Comparison of ENCODE assay signal across 7 cellular contexts in genomic region chr20:5608448-5609161, GRCh38. TPM values are rescaled to one million over a fixed set of nuclear protein-coding genes. Genes with fewer than 3 reads are reported as not detected.
DNase-seq lines count a peak whose midpoint lies in the region; ATAC-seq, FAIRE-seq and TF ChIP-seq lines count a peak whose summit lies in the region.

No MANE protein-coding gene starts in this region.

- FAIRE-seq in GM12891 (lab: Jason Lieb, UNC) = peak; percentile 90
- peak; percentile 43 for FAIRE-seq in pancreas (lab: Jason Lieb, UNC)

- H3K27me3 Mint-ChIP-seq in dendritic cell treated with granulocyte-macrophage colony-stimulating factor and Interleukin-4, amounts not matched to agents 40 ng/mL and 50 ng/mL, for 4 days = no peaks in the 10 kb centered on the region

- DNase-seq in GM12891 (ENCODE audit: insufficient read length, low spot score) = no peak
- DNase-seq in NT2/D1 (ENCODE audit: low read depth, low spot score) = no peak
- DNase-seq in pancreas = no peak
- no peak for DNase-seq in NCI-H2081 treated with DMSO at 0.1 percent for 48 hours (lab: John Stamatoyannopoulos, UW)
- DNase-seq in mucosa of gallbladder (ENCODE audit: low spot score) = no peak
- DNase-seq in posterior cingulate gyrus = no peak

- WGBS in pancreas, 2 donors = 28 to 31% methylated on average over 4 of the region's 4 CpGs

- H3K9ac ChIP-seq in NT2/D1 (ENCODE audit: insufficient read length, low read depth) = peak overlapping the region; percentile 42

- no peak overlapping the region for H3K4me3 ChIP-seq in NT2/D1 (ENCODE audit: insufficient read length, low read depth)
- peak overlapping the region in 2 of 4 donors; percentile 68 to 70 for H3K4me3 ChIP-seq in pancreas

- TF ChIP-seq CTCF in pancreas (IDR thresholded peaks at IDR 0.05) = no peak

- H3K27me3 ChIP-seq in NT2/D1 (ENCODE audit: insufficient read depth, insufficient read length) (no peaks in the 10 kb centered on the region), pancreas (no peaks in the 10 kb centered on the region)

- no peak for TF ChIP-seq POLR2A in GM12891 (IDR thresholded peaks at IDR 0.05; ENCODE audit: low read depth, low read length)

- H3K9me3 Mint-ChIP-seq in dendritic cell treated with granulocyte-macrophage colony-stimulating factor and Interleukin-4, amounts not matched to agents 40 ng/mL and 50 ng/mL, for 4 days = no peaks in the 10 kb centered on the region

- peaks cover 57% of the 10 kb centered on the region for H3K4me1 Mint-ChIP-seq in dendritic cell treated with granulocyte-macrophage colony-stimulating factor and Interleukin-4, amounts not matched to agents 40 ng/mL and 50 ng/mL, for 4 days (ENCODE audit: low read depth)

- H3K9me3 ChIP-seq in NT2/D1 (ENCODE audit: insufficient read depth, low read length) (no peaks in the 10 kb centered on the region), pancreas (no peaks in the 10 kb centered on the region)

- peak overlapping the region in 3 of 4 donors; percentile 1 to 97 (median 93) for H3K27ac ChIP-seq in pancreas

- H3K4me1 ChIP-seq in NT2/D1 (ENCODE audit: insufficient read depth, insufficient read length) = no peaks in the 10 kb centered on the region
- peaks cover 0 to 30% (median 25%) of the 10 kb centered on the region in 3 donors for H3K4me1 ChIP-seq in pancreas

- H3K36me3 Mint-ChIP-seq in dendritic cell treated with granulocyte-macrophage colony-stimulating factor and Interleukin-4, amounts not matched to agents 40 ng/mL and 50 ng/mL, for 4 days (ENCODE audit: low read depth) = peaks cover 51% of the 10 kb centered on the region

- H3K36me3 ChIP-seq in NT2/D1 (ENCODE audit: insufficient read depth, insufficient read length, low read length) (no peaks in the 10 kb centered on the region), pancreas (no peaks in the 10 kb centered on the region)

- peak overlapping the region; percentile 89 for H3K4me3 Mint-ChIP-seq in dendritic cell treated with granulocyte-macrophage colony-stimulating factor and Interleukin-4, amounts not matched to agents 40 ng/mL and 50 ng/mL, for 4 days

- intact Hi-C loops in dendritic cell treated with granulocyte-macrophage colony-stimulating factor and Interleukin-4, amounts not matched to agents 40 ng/mL and 50 ng/mL, for 4 days (cut with micrococcal nuclease) = loop anchor here (5.0 kb wide), 1 partner anchor 144 kb away; the partner anchor contains the start of gene SHLD1
- intact Hi-C loops in pancreas (cut with DNase I) = no loop called here
- intact Hi-C loops in posterior cingulate gyrus (cut with DNase I) = no loop called here

- no peak for ATAC-seq in pancreas

- H3K27ac Mint-ChIP-seq in dendritic cell treated with granulocyte-macrophage colony-stimulating factor and Interleukin-4, amounts not matched to agents 40 ng/mL and 50 ng/mL, for 4 days = peak overlapping the region; percentile 98

TF ChIP-seq in GM12891, 5 proteins besides CTCF, POLR2A, EP300 and RAD21:
- TF ChIP-seq POLR2AphosphoS5 (IDR thresholded peaks at IDR 0.05; ENCODE audit: low read depth, low read length) (0 out of 2 replicates have a peak, but pooled peaks have one; percentile 24), SPI1 (IDR thresholded peaks at IDR 0.05; ENCODE audit: low read depth, low read length) (peak; percentile 48), POU2F2 (IDR thresholded peaks at IDR 0.05; ENCODE audit: low read depth, low read length) (no peak), PAX5 (IDR thresholded peaks at IDR 0.05; ENCODE audit: insufficient read depth, low read length, severe bottlenecking) (no peak), TAF1 (IDR thresholded peaks at IDR 0.05; ENCODE audit: low read depth, low read length) (no peak)

RNA-seq across cellular contexts. Expression of gene GPCPD1, which starts 2.2 kb away (rescaled TPM):
- polyA plus RNA-seq in GM12891 (2012; ENCODE audit: low read depth, missing spikeins) = 21.4 TPM
- total RNA-seq in pancreas = 10 to 100 TPM in 5 of 6 donors, 1 to 10 TPM in 1; 9.3 to 17.6 (median 10.9) TPM
- polyA plus RNA-seq in pancreas = 10 to 100 TPM in 1 of 2 donors, 1 to 10 TPM in 1; 7.0 to 11.2 TPM
- total RNA-seq in mucosa of gallbladder = 28.2 TPM
